Comparison of ENCODE assay signal across 13 cellular contexts in genomic region chr10:3702056-3702546, GRCh38.
DNase-seq lines count a peak whose midpoint lies in the region; TF ChIP-seq lines count a peak whose summit lies in the region.
"Had no signal": no experiment of that assay in that cellular context is flagged by ENCODE, and none has a peak within 500 bp of the region (broad histone marks: within the 10 kb centered on the region; RNA-seq: fewer than 3 reads in every experiment).

No MANE protein-coding gene starts in this region.

- TF ChIP-seq CTCF in HFFc6 (IDR thresholded peaks at IDR 0.05), result no peak

- DNase-seq in Caki2 (ENCODE audit: low read depth) (peak; percentile 62), NCI-H146 treated with DMSO at 0.1 percent for 48 hours (lab: John Stamatoyannopoulos, UW; ENCODE audit: unreplicated experiment) (peak; percentile 53), kidney tubule cell (ENCODE audit: low spot score) (peak; percentile 18), HFFc6 (no peak), NCI-H774 (lab: John Stamatoyannopoulos, UW) (no peak)
- no peak for DNase-seq in activated effector memory CD4-positive, alpha-beta T cell treated with anti-CD3 and anti-CD28 coated beads, Interleukin-2, amount 50 U/mL, for 16 hours
- DNase-seq: AML-193; C1 segment of cervical spinal cord; CD4-positive, alpha-beta T cell; DND-41; GDM1; GOT3; H9 had no signal

- no peak overlapping the region for H3K4me3 Mint-ChIP-seq in HFFc6
- H3K4me3 Mint-ChIP-seq: CD4-positive, alpha-beta T cell; H9 had no signal

- in situ Hi-C loops in Caki2 (cut with HindIII; ENCODE audit: low pct_unique_long_range_greater_than_20kb, low sequenced_read_pairs), result no loop called here

- H3K27me3 Mint-ChIP-seq in HFFc6 (ENCODE audit: insufficient read depth), result peaks cover 12% of the 10 kb centered on the region
- H3K27me3 Mint-ChIP-seq: CD4-positive, alpha-beta T cell had no signal

- no peaks in the 10 kb centered on the region for H3K36me3 Mint-ChIP-seq in HFFc6 (ENCODE audit: low read depth)

- H3K9me3 Mint-ChIP-seq in HFFc6, result no peaks in the 10 kb centered on the region
- H3K9me3 Mint-ChIP-seq: CD4-positive, alpha-beta T cell; H9 had no signal

- no peak overlapping the region for H3K27ac Mint-ChIP-seq in HFFc6
- H3K27ac Mint-ChIP-seq: CD4-positive, alpha-beta T cell had no signal

- no peaks in the 10 kb centered on the region for H3K4me1 Mint-ChIP-seq in HFFc6 (ENCODE audit: low read depth)

Comparison
In these comparisons a context has a peak if more than half of its experiments do, and no peak if none do; other contexts are left out.
1. DNase-seq: peak in Caki2 (single experiment), NCI-H146 treated with DMSO at 0.1 percent for 48 hours (single experiment) and kidney tubule cell (single experiment); none in HFFc6 (single experiment), NCI-H774 (single experiment) and activated effector memory CD4-positive, alpha-beta T cell treated with anti-CD3 and anti-CD28 coated beads, Interleukin-2, amount 50 U/mL, for 16 hours (single experiment).